ENCODE assay signal across 9 cellular contexts in genomic region chr3:38247366-38248035, GRCh38. TPM values are rescaled to one million over a fixed set of nuclear protein-coding genes. Genes with fewer than 3 reads are reported as not detected.
DNase-seq lines count a peak whose midpoint lies in the region; ATAC-seq and TF ChIP-seq lines count a peak whose summit lies in the region.
"Had no signal": no experiment of that assay in that cellular context is flagged by ENCODE, and none has a peak within 500 bp of the region (broad histone marks: within the 10 kb centered on the region; RNA-seq: fewer than 3 reads in every experiment).

No MANE protein-coding gene starts in this region.

- H3K27me3 Mint-ChIP-seq in naive thymus-derived CD8-positive, alpha-beta T cell: no peaks in the 10 kb centered on the region
- no peaks in the 10 kb centered on the region for H3K27me3 Mint-ChIP-seq in natural killer cell (ENCODE audit: low read depth in 2 of 2)
- H3K27me3 Mint-ChIP-seq in neural progenitor cell (ENCODE audit: insufficient read depth, low read depth): no peaks in the 10 kb centered on the region

- intact Hi-C loops in natural killer cell (cut with micrococcal nuclease): no loop called here

- no peak overlapping the region for H2AFZ ChIP-seq in neural progenitor cell (replicated peaks)

- no peak overlapping the region for H3K4me3 ChIP-seq in neural progenitor cell

- no peak for ATAC-seq in naive thymus-derived CD8-positive, alpha-beta T cell
- no peak for ATAC-seq in GM18868 (IDR thresholded peaks at IDR 0.05; ENCODE audit: unreplicated experiment)
- ATAC-seq in natural killer cell: no peak
- no peak for ATAC-seq in GM21390 (IDR thresholded peaks at IDR 0.05; ENCODE audit: unreplicated experiment)

- DNase-seq in Daoy (ENCODE audit: low read depth) (peak; percentile 75), NCI-H524 treated with DMSO at 0.1 percent for 48 hours (lab: John Stamatoyannopoulos, UW) (peak; percentile 44), epithelial cell of prostate (ENCODE audit: low read depth, low spot score) (peak; percentile 85), natural killer cell (no peak), neural progenitor cell (ENCODE audit: low spot score) (no peak)
- no peak for DNase-seq in naive thymus-derived CD8-positive, alpha-beta T cell
- DNase-seq: activated gamma-delta T cell treated with Interleukin-2 at 50 U/mL for 16 hours had no signal

- no peaks in the 10 kb centered on the region for H3K9me3 ChIP-seq in neural progenitor cell (ENCODE audit: low read depth)

- H3K27ac Mint-ChIP-seq in naive thymus-derived CD8-positive, alpha-beta T cell: peak overlapping the region in 8 of 10 donors; percentile 12 to 63 (median 44)
- H3K27ac Mint-ChIP-seq in natural killer cell (no peak overlapping the region), neural progenitor cell (no peak overlapping the region)

- no peaks in the 10 kb centered on the region for H3K9me3 Mint-ChIP-seq in naive thymus-derived CD8-positive, alpha-beta T cell
- H3K9me3 Mint-ChIP-seq in natural killer cell: no peaks in the 10 kb centered on the region
- no peaks in the 10 kb centered on the region for H3K9me3 Mint-ChIP-seq in neural progenitor cell

- H3K27ac ChIP-seq in epithelial cell of prostate (peak overlapping the region; percentile 72), neural progenitor cell (no peak overlapping the region)

- peaks cover 0 to 84% (median 33%) of the 10 kb centered on the region in 3 donors for H3K36me3 Mint-ChIP-seq in naive thymus-derived CD8-positive, alpha-beta T cell
- H3K36me3 Mint-ChIP-seq in natural killer cell: peaks cover 37% of the 10 kb centered on the region
- peaks cover 18% of the 10 kb centered on the region for H3K36me3 Mint-ChIP-seq in neural progenitor cell

- peaks cover 0 to 12% (median 10%) of the 10 kb centered on the region in 4 donors for H3K4me1 Mint-ChIP-seq in naive thymus-derived CD8-positive, alpha-beta T cell
- H3K4me1 Mint-ChIP-seq in natural killer cell (peaks cover 6 to 8% of the 10 kb centered on the region in 2 donors), neural progenitor cell (peaks cover 23% of the 10 kb centered on the region)

- no peaks in the 10 kb centered on the region for H3K79me2 ChIP-seq in neural progenitor cell (ENCODE audit: low read depth)

- TF ChIP-seq CTCF in natural killer cell (IDR thresholded peaks at IDR 0.05) (no peak), neural progenitor cell (IDR thresholded peaks at IDR 0.05) (no peak)

- no peak overlapping the region for H3K9ac ChIP-seq in neural progenitor cell

- no peaks in the 10 kb centered on the region for H3K4me1 ChIP-seq in neural progenitor cell

- H4K20me1 ChIP-seq in neural progenitor cell (ENCODE audit: low read depth): no peaks in the 10 kb centered on the region

- H3K4me3 Mint-ChIP-seq in naive thymus-derived CD8-positive, alpha-beta T cell: no peak overlapping the region
- H3K4me3 Mint-ChIP-seq in natural killer cell (no peak overlapping the region), neural progenitor cell (no peak overlapping the region)

- H3K27me3 ChIP-seq in neural progenitor cell: no peaks in the 10 kb centered on the region

- H3F3A ChIP-seq in neural progenitor cell (ENCODE audit: low read depth): no peaks in the 10 kb centered on the region

- no peak overlapping the region for H3K4me2 ChIP-seq in neural progenitor cell

- POLR2A ChIA-PET in naive thymus-derived CD8-positive, alpha-beta T cell (lab: Charles Lee): no interaction called here

- H3K36me3 ChIP-seq in neural progenitor cell: peaks cover 9% of the 10 kb centered on the region

RNA-seq across cellular contexts. Expression of gene SLC22A13, which starts 18.1 kb away (rescaled TPM):
- total RNA-seq in Daoy (2014; rRNA removed; shearing (Covaris generic)): 0.91 TPM in 1 of 2 replicates, not detected in the other
- total RNA-seq in naive thymus-derived CD8-positive, alpha-beta T cell: 1 to 10 TPM; 1.0 TPM
- under 1 TPM in 1 of 3 donors, not detected in 2; 0.08 TPM for polyA plus RNA-seq in naive thymus-derived CD8-positive, alpha-beta T cell
- total RNA-seq in natural killer cell: under 1 TPM; 0.16 to 0.85 (median 0.40) TPM
- 0.21 TPM in 1 of 2 replicates, not detected in the other for total RNA-seq in neural progenitor cell (ENCODE audit: low replicate concordance)

RNA-seq across cellular contexts. Expression of gene SLC22A14, which starts 34.6 kb away (rescaled TPM):
- 0.39 TPM in 1 of 2 replicates, not detected in the other for total RNA-seq in Daoy (2014; rRNA removed; shearing (Covaris generic))
- under 1 TPM in 1 of 2 experiments, not detected in 1; 0.22 TPM for total RNA-seq in naive thymus-derived CD8-positive, alpha-beta T cell
- polyA plus RNA-seq in naive thymus-derived CD8-positive, alpha-beta T cell: not detected
- total RNA-seq in natural killer cell (under 1 TPM in 1 of 3 donors, not detected in 2; 0.20 TPM), neural progenitor cell (ENCODE audit: low replicate concordance) (not detected in 2 replicates)

Comparison
In these comparisons a context has a peak if more than half of its experiments do, and no peak if none do; other contexts are left out.
1. DNase-seq: peak in Daoy (single experiment), NCI-H524 treated with DMSO at 0.1 percent for 48 hours (single experiment) and epithelial cell of prostate (single experiment); none in naive thymus-derived CD8-positive, alpha-beta T cell (0 of 10), natural killer cell (single experiment) and neural progenitor cell (single experiment).
2. H3K27ac Mint-ChIP-seq: peak in naive thymus-derived CD8-positive, alpha-beta T cell (8 of 10); none in natural killer cell (0 of 2) and neural progenitor cell (single experiment).